ENCODE assay signal across 8 cellular contexts in the genomic region with DNA sequence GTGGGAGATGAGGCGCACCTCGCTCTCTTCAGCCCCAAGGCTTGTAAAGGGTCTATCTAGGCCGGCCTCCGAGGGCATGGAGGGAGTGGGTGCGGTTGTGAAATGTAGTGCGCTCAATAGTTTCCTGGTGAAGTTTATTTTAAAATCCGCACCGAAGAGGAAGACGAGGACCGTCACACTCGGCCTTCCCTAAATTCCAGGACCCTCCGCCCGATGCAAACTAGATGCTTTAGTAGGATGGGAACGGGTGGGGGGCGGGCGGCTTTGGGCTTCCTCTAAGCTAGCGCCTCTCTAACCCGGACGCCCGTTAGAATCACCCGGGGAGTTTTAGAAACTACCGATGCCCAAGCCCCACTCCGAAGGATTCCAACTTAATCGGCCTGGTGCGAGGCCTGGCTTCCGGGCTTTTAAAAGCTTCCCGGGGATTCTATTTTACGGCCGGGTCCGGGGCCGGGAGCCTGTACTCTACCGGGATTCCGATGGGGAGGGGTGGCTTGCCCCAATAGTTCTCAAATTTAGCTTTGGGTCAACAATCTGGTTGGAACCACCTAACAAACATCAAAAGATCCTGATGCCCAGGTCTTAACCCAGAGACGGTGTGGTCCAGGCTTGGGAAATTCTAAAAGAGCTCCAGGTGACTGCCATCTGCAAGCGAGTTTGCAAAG. TPM values are rescaled to one million over a fixed set of nuclear protein-coding genes. Genes with fewer than 3 reads are reported as not detected.
A peak's percentile ranks its signal among the peaks of the same experiment; 100 is the strongest.
DNase-seq lines count a peak whose midpoint lies in the region; ATAC-seq and TF ChIP-seq lines count a peak whose summit lies in the region.

No MANE protein-coding gene starts in this region.

- DNase-seq in BJ (ENCODE audit: low read depth) (no peak), SK-N-MC (ENCODE audit: low read depth, low spot score) (no peak), glutamatergic neuron (no peak), iPS-NIHi7 (ENCODE audit: extremely low spot score) (no peak), NCI-H1436 (lab: John Stamatoyannopoulos, UW) (no peak), medulla oblongata (ENCODE audit: extremely low spot score) (no peak)
- DNase-seq in stimulated activated effector memory CD8-positive, alpha-beta T cell treated with anti-CD3 and anti-CD28 coated beads, Interleukin-12 subunit alpha, Interleukin-12 subunit beta, amount 100 ng/mL, for 72 hours (ENCODE audit: low spot score in 2 of 2) = no peak

- H3K4me1 Mint-ChIP-seq in glutamatergic neuron (ENCODE audit: low read depth, unreplicated experiment) = peaks cover 8% of the 10 kb centered on the region
- no peaks in the 10 kb centered on the region for H3K4me1 Mint-ChIP-seq in stimulated activated effector memory CD8-positive, alpha-beta T cell treated with anti-CD3 and anti-CD28 coated beads, Interleukin-12 subunit alpha, Interleukin-12 subunit beta, amount 100 ng/mL, for 72 hours

- no peak overlapping the region for H3K27ac ChIP-seq in SK-N-MC

- H3K36me3 ChIP-seq in BJ (ENCODE audit: control insufficient read depth, insufficient read depth, low read length) = no peaks in the 10 kb centered on the region
- no peaks in the 10 kb centered on the region for H3K36me3 ChIP-seq in SK-N-MC (ENCODE audit: insufficient read depth, low read length)

- peaks cover 6% of the 10 kb centered on the region for H3K9me3 Mint-ChIP-seq in glutamatergic neuron (ENCODE audit: unreplicated experiment)
- no peaks in the 10 kb centered on the region for H3K9me3 Mint-ChIP-seq in stimulated activated effector memory CD8-positive, alpha-beta T cell treated with anti-CD3 and anti-CD28 coated beads, Interleukin-12 subunit alpha, Interleukin-12 subunit beta, amount 100 ng/mL, for 72 hours

- TF ChIP-seq CTCF in BJ (IDR thresholded peaks at IDR 0.05; ENCODE audit: insufficient read depth, low read depth, low read length) = no peak
- TF ChIP-seq CTCF in glutamatergic neuron (IDR thresholded peaks at IDR 0.05; ENCODE audit: partially characterized antibody, unreplicated experiment) = no peak

- H3K36me3 Mint-ChIP-seq in glutamatergic neuron (ENCODE audit: unreplicated experiment) = no peaks in the 10 kb centered on the region
- no peaks in the 10 kb centered on the region for H3K36me3 Mint-ChIP-seq in stimulated activated effector memory CD8-positive, alpha-beta T cell treated with anti-CD3 and anti-CD28 coated beads, Interleukin-12 subunit alpha, Interleukin-12 subunit beta, amount 100 ng/mL, for 72 hours

- POLR2A ChIA-PET in BJ (lab: Charles Lee) = interaction anchor here (0.9 to 1.0 kb wide), 2 partner anchors 135 to 164 kb away, joined by 3 to 7 read pairs; no protein-coding TSS in a partner anchor

- H3K4me3 ChIP-seq in BJ (ENCODE audit: low read depth, low read length) (peak overlapping the region; percentile 12; the same call in 1 of the 2 replicates), SK-N-MC (peak overlapping the region; percentile 96)

- no peaks in the 10 kb centered on the region for H3K27me3 Mint-ChIP-seq in glutamatergic neuron (ENCODE audit: unreplicated experiment)

- no peaks in the 10 kb centered on the region for H3K9me3 ChIP-seq in SK-N-MC (ENCODE audit: low read depth, low read length)

- no peak overlapping the region for H3K9ac ChIP-seq in SK-N-MC (ENCODE audit: insufficient read length)

- no peaks in the 10 kb centered on the region for H3K27me3 ChIP-seq in BJ (ENCODE audit: control insufficient read depth, insufficient read depth, low read length)

- H3K27ac Mint-ChIP-seq in glutamatergic neuron (ENCODE audit: unreplicated experiment) = no peak overlapping the region
- H3K27ac Mint-ChIP-seq in stimulated activated effector memory CD8-positive, alpha-beta T cell treated with anti-CD3 and anti-CD28 coated beads, Interleukin-12 subunit alpha, Interleukin-12 subunit beta, amount 100 ng/mL, for 72 hours = no peak overlapping the region

- H3K4me3 Mint-ChIP-seq in glutamatergic neuron (ENCODE audit: unreplicated experiment) = peak overlapping the region; percentile 61
- peak overlapping the region; percentile 74 for H3K4me3 Mint-ChIP-seq in stimulated activated effector memory CD8-positive, alpha-beta T cell treated with anti-CD3 and anti-CD28 coated beads, Interleukin-12 subunit alpha, Interleukin-12 subunit beta, amount 100 ng/mL, for 72 hours

- CTCF ChIA-PET in BJ (lab: Yijun Ruan, JAX) = interaction anchor here (0.6 to 8.9 kb wide), 63 partner anchors 9 to 573 kb away, joined by 3 to 152 read pairs (median 4); partner anchors contain the start of genes ADNP, DPM1 and MOCS3

- ATAC-seq in GM21526 (IDR thresholded peaks at IDR 0.05; ENCODE audit: low FRiP score, unreplicated experiment) = peak; percentile 9
- peak; percentile 3 for ATAC-seq in stimulated activated effector memory CD8-positive, alpha-beta T cell treated with anti-CD3 and anti-CD28 coated beads, Interleukin-12 subunit alpha, Interleukin-12 subunit beta, amount 100 ng/mL, for 72 hours

RNA-seq across cellular contexts. Expression of gene BCAS4, which starts 0.5 kb away (rescaled TPM):
- 22.6 and 31.6 TPM in 2 replicates for polyA plus RNA-seq in BJ (2011; rRNA removed)
- 6.5 and 6.6 TPM in 2 replicates for polyA minus RNA-seq in BJ (2011; rRNA and poly(A)+ RNA removed)
- 5.5 TPM for total RNA-seq in glutamatergic neuron (ENCODE audit: unreplicated experiment)
